In the genomic region with DNA sequence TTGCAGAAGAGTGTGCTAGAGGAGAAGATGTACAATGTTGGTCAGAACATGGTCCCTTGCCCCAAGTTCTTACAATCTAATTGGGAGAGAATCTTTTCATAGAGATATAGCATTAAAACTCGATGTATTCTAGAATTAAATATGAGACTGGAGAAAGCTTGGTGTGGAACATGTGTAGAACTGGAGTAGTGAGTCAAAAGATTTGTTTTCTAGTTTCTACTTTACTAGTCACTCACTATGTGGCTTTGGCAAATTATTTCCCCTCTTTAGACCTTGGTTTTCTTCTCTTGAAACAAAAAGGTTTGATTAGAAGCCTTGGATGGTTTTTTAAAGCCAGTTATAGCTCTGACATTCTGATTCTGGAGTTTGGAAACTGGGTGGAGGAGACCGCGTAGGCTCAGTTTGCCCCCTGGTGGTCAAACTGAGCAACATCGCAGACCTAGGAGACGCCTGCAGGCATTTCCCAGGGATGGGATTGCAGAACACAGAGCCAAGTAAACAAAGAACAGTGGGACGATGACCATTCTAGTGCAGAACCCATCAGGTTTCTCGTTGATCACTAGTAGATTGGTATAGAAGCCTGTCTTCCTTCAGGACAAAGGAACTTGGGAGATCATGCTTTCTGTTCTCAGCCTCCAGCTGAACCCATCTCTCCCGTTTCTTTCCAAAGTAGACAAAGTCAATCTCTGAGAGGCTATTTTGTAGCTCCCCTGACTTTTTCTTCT, we compare ENCODE assay signal across 8 cellular contexts. TPM values are rescaled to one million over a fixed set of nuclear protein-coding genes. Genes with fewer than 3 reads are reported as not detected.
A peak's percentile ranks its signal among the peaks of the same experiment; 100 is the strongest.
DNase-seq lines count a peak whose midpoint lies in the region; ATAC-seq and TF ChIP-seq lines count a peak whose summit lies in the region.

No MANE protein-coding gene starts in this region.

- no peak overlapping the region for H3K27ac Mint-ChIP-seq in endothelial cell (ENCODE audit: unreplicated experiment)
- H3K27ac Mint-ChIP-seq in mesothelial cell of epicardium = no peak overlapping the region

- H3K4me1 Mint-ChIP-seq in endothelial cell (ENCODE audit: unreplicated experiment) (peaks cover 2% of the 10 kb centered on the region), mesothelial cell of epicardium (no peaks in the 10 kb centered on the region)

- peak; percentile 98 for TF ChIP-seq CTCF in A673 (conservative IDR thresholded peaks at IDR 0.05; ENCODE audit: low read depth, low read length)
- peak; percentile 91 for TF ChIP-seq CTCF in GM12864 (IDR thresholded peaks at IDR 0.05; ENCODE audit: low read depth, low read length, missing control alignments)
- TF ChIP-seq CTCF in WI38 (IDR thresholded peaks at IDR 0.05; ENCODE audit: low read depth, low read length) = peak; percentile 85
- peak; percentile 89 for TF ChIP-seq CTCF in endothelial cell (IDR thresholded peaks at IDR 0.05; ENCODE audit: unreplicated experiment)
- peak; percentile 87 for TF ChIP-seq CTCF in mesothelial cell of epicardium (IDR thresholded peaks at IDR 0.05; ENCODE audit: unreplicated experiment)
- TF ChIP-seq CTCF in upper lobe of right lung (IDR thresholded peaks at IDR 0.05) = peak; percentile 91

- peak; percentile 98 for ATAC-seq in upper lobe of right lung
- ATAC-seq in HG03520 (IDR thresholded peaks at IDR 0.05; ENCODE audit: unreplicated experiment) = no peak

- H3K4me3 ChIP-seq in A673 (ENCODE audit: low read depth, low read length, poor library complexity, severe bottlenecking) (no peak overlapping the region), GM12864 (ENCODE audit: low read depth, low read length) (no peak overlapping the region), WI38 (ENCODE audit: low read depth, low read length) (no peak overlapping the region), upper lobe of right lung (no peak overlapping the region)

- BruUV-seq in A673 (replicated peaks; lab: Mats Ljungman, UMichigan) = no TSS peak

- H3K27me3 Mint-ChIP-seq in endothelial cell (ENCODE audit: unreplicated experiment) (peaks cover 1% of the 10 kb centered on the region), mesothelial cell of epicardium (ENCODE audit: low read depth) (peaks cover 33% of the 10 kb centered on the region)

- POLR2A ChIA-PET in A673 (lab: Charles Lee; ENCODE audit: low non-redundant PET) = no interaction called here

- no peak overlapping the region for H3K4me3 Mint-ChIP-seq in endothelial cell (ENCODE audit: unreplicated experiment)
- no peak overlapping the region for H3K4me3 Mint-ChIP-seq in mesothelial cell of epicardium

- no peaks in the 10 kb centered on the region for H3K36me3 Mint-ChIP-seq in endothelial cell (ENCODE audit: low read depth, unreplicated experiment)
- H3K36me3 Mint-ChIP-seq in mesothelial cell of epicardium = no peaks in the 10 kb centered on the region

- H3K9me3 ChIP-seq in A673 (ENCODE audit: low read depth, low read length, poor library complexity, severe bottlenecking) (no peaks in the 10 kb centered on the region), upper lobe of right lung (no peaks in the 10 kb centered on the region)

- intact Hi-C loops in A673 (cut with micrococcal nuclease; ENCODE audit: unreplicated experiment) = loop anchor here (1.0 kb wide), 1 partner anchor 37 kb away; no protein-coding TSS in a partner anchor
- intact Hi-C loops in upper lobe of right lung (cut with DNase I) = no loop called here

- CTCF ChIA-PET in A673 (lab: Charles Lee) = interaction anchor here (1.0 to 2.1 kb wide), 5 partner anchors 8 to 290 kb away, joined by 3 to 35 read pairs (median 4); no protein-coding TSS in a partner anchor

- no peak overlapping the region for H3K27ac ChIP-seq in A673 (ENCODE audit: low read depth, low read length, poor library complexity, severe bottlenecking)
- H3K27ac ChIP-seq in upper lobe of right lung = no peak overlapping the region

- DNase-seq in A673 (ENCODE audit: low spot score) (peak; percentile 80), GM12864 (ENCODE audit: low read depth) (no peak), NCI-H1694 (lab: John Stamatoyannopoulos, UW) (peak; percentile 38), endothelial cell (ENCODE audit: low spot score) (peak; percentile 55), mesothelial cell of epicardium (ENCODE audit: low spot score in 2 of 2, unreplicated experiment in 2 of 2) (no peak), upper lobe of right lung (no peak)

- H3K27me3 ChIP-seq in A673 (replicated peaks; ENCODE audit: insufficient read depth, low read depth, low read length, poor library complexity) (peaks cover 10% of the 10 kb centered on the region), upper lobe of right lung (peaks cover 8% of the 10 kb centered on the region)

- H3K4me1 ChIP-seq in A673 (ENCODE audit: insufficient read depth, low read length, poor library complexity, severe bottlenecking) (no peaks in the 10 kb centered on the region), upper lobe of right lung (no peaks in the 10 kb centered on the region)

- H3K9me3 Mint-ChIP-seq in endothelial cell (ENCODE audit: unreplicated experiment) = no peaks in the 10 kb centered on the region
- H3K9me3 Mint-ChIP-seq in mesothelial cell of epicardium = peaks cover 7% of the 10 kb centered on the region

- no peaks in the 10 kb centered on the region for H3K36me3 ChIP-seq in A673 (ENCODE audit: insufficient read depth, low read length, poor library complexity, severe bottlenecking)
- H3K36me3 ChIP-seq in upper lobe of right lung = no peaks in the 10 kb centered on the region

RNA-seq across cellular contexts. Expression of a gene that starts 8.5 kb away (rescaled TPM):
- total RNA-seq in A673 (2021) (7.7 and 11.6 TPM in 2 replicates), endothelial cell (ENCODE audit: unreplicated experiment) (0.21 TPM), mesothelial cell of epicardium (0.45 to 0.65 TPM in 2 of 3 replicates, not detected in the other), upper lobe of right lung (1.6 TPM)

RNA-seq across cellular contexts. Expression of a gene that starts 8.9 kb away (rescaled TPM):
- 19.7 and 20.6 TPM in 2 replicates for total RNA-seq in A673 (2021)
- 16.8 TPM for total RNA-seq in endothelial cell (ENCODE audit: unreplicated experiment)
- total RNA-seq in mesothelial cell of epicardium = 22.9 to 24.2 TPM (median 23.7 TPM) in 3 replicates
- total RNA-seq in upper lobe of right lung = 21.3 TPM

Comparison
In these comparisons a context has a peak if more than half of its experiments do, and no peak if none do; other contexts are left out.
1. DNase-seq: peak in A673 (single experiment), NCI-H1694 (single experiment) and endothelial cell (single experiment); none in GM12864 (single experiment), mesothelial cell of epicardium (0 of 2) and upper lobe of right lung (single experiment).
2. Peak in every context shown above with its lines, with median percentiles within 50 percentile points of each other: CTCF ChIP-seq.